In the genomic region with DNA sequence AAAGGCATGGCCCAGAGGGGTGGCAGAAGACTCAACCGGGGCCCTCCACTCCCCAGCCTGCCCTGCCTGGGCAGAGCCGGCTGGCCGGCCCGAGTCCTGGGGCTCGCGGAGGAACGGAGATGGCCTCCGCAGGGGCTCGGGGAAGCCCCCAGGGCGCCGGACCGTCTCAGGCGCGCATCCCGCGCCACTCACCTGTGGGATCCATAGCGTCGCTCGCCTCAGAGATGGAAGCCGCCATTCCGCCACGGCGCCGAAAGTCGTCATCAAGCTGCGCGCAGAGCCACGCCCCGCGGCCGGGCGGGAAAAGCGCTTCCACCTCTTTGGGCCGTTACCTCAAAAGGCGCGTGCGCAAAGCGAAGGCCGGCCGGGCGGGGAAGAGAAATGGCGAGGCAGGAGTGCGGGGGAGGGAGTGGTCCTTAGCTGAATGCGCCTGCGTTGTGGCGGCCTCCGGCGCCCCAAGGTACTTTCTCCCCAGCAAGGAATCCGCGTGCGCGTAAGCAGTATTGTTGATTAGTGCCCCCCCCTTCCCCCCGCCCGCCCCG, we compare ENCODE assay signal across 1 cellular context.
TF ChIP-seq lines count a peak whose summit lies in the region.

A gene with protein sequence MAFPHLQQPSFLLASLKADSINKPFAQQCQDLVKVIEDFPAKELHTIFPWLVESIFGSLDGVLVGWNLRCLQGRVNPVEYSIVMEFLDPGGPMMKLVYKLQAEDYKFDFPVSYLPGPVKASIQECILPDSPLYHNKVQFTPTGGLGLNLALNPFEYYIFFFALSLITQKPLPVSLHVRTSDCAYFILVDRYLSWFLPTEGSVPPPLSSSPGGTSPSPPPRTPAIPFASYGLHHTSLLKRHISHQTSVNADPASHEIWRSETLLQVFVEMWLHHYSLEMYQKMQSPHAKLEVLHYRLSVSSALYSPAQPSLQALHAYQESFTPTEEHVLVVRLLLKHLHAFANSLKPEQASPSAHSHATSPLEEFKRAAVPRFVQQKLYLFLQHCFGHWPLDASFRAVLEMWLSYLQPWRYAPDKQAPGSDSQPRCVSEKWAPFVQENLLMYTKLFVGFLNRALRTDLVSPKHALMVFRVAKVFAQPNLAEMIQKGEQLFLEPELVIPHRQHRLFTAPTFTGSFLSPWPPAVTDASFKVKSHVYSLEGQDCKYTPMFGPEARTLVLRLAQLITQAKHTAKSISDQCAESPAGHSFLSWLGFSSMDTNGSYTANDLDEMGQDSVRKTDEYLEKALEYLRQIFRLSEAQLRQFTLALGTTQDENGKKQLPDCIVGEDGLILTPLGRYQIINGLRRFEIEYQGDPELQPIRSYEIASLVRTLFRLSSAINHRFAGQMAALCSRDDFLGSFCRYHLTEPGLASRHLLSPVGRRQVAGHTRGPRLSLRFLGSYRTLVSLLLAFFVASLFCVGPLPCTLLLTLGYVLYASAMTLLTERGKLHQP (minus strand): TSS at position 265 of the 542 bp plus-strand sequence. CDS start 5,010 bp downstream, outside the sequence.

TF ChIP-seq in K562, 482 proteins besides CTCF, POLR2A, EP300 and RAD21 (continued from another document and continues in another):
- 0 out of 2 replicates have a peak, but pooled peaks have one; percentile 14 for TF ChIP-seq ZBTB33 (CRISPR knock-in tag; IDR thresholded peaks at IDR 0.05)
- TF ChIP-seq PHTF2 (CRISPR knock-in tag; IDR thresholded peaks at IDR 0.05), result no peak
- no peak for TF ChIP-seq POLR2AphosphoS2 (IDR thresholded peaks at IDR 0.05; ENCODE audit: low read length)
- no peak for TF ChIP-seq RHOXF2B (CRISPR knock-in tag; conservative IDR thresholded peaks at IDR 0.05)
- TF ChIP-seq MXI1 (IDR thresholded peaks at IDR 0.05; ENCODE audit: low read depth, low read length), result peak; percentile 43; the same call in 1 of the 2 replicates
- TF ChIP-seq FOSL1 (tag; conservative IDR thresholded peaks at IDR 0.05), result no peak
- TF ChIP-seq RBFOX2 (IDR thresholded peaks at IDR 0.05; ENCODE audit: low read depth, low read length), result peak; percentile 92
- TF ChIP-seq MTA2 (IDR thresholded peaks at IDR 0.05; ENCODE audit: low read depth), result no peak
- TF ChIP-seq, protein P1, sequence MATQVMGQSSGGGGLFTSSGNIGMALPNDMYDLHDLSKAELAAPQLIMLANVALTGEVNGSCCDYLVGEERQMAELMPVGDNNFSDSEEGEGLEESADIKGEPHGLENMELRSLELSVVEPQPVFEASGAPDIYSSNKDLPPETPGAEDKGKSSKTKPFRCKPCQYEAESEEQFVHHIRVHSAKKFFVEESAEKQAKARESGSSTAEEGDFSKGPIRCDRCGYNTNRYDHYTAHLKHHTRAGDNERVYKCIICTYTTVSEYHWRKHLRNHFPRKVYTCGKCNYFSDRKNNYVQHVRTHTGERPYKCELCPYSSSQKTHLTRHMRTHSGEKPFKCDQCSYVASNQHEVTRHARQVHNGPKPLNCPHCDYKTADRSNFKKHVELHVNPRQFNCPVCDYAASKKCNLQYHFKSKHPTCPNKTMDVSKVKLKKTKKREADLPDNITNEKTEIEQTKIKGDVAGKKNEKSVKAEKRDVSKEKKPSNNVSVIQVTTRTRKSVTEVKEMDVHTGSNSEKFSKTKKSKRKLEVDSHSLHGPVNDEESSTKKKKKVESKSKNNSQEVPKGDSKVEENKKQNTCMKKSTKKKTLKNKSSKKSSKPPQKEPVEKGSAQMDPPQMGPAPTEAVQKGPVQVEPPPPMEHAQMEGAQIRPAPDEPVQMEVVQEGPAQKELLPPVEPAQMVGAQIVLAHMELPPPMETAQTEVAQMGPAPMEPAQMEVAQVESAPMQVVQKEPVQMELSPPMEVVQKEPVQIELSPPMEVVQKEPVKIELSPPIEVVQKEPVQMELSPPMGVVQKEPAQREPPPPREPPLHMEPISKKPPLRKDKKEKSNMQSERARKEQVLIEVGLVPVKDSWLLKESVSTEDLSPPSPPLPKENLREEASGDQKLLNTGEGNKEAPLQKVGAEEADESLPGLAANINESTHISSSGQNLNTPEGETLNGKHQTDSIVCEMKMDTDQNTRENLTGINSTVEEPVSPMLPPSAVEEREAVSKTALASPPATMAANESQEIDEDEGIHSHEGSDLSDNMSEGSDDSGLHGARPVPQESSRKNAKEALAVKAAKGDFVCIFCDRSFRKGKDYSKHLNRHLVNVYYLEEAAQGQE (CRISPR knock-in tag; IDR thresholded peaks at IDR 0.05; ENCODE audit: low read depth), result 0 out of 2 replicates have a peak, but pooled peaks have one; percentile 50
- TF ChIP-seq, protein P2, sequence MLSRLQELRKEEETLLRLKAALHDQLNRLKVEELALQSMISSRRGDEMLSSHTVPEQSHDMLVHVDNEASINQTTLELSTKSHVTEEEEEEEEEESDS (CRISPR knock-in tag; IDR thresholded peaks at IDR 0.05), result no peak
- TF ChIP-seq, protein P3, sequence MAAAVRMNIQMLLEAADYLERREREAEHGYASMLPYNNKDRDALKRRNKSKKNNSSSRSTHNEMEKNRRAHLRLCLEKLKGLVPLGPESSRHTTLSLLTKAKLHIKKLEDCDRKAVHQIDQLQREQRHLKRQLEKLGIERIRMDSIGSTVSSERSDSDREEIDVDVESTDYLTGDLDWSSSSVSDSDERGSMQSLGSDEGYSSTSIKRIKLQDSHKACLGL (CRISPR knock-in tag; IDR thresholded peaks at IDR 0.05; ENCODE audit: borderline replicate concordance, poor library complexity, severe bottlenecking), result peak; percentile 87
- no peak for TF ChIP-seq ZKSCAN8 (CRISPR knock-in tag; IDR thresholded peaks at IDR 0.05)
- TF ChIP-seq ZSCAN32 (CRISPR knock-in tag; IDR thresholded peaks at IDR 0.05), result no peak
- TF ChIP-seq NELFE (IDR thresholded peaks at IDR 0.05; ENCODE audit: insufficient read depth, insufficient read length), result no peak
- TF ChIP-seq ZNF175 (CRISPR knock-in tag; IDR thresholded peaks at IDR 0.05; ENCODE audit: low read depth), result no peak
- 0 out of 4 replicates have a peak, but pooled peaks of 1 of the 2 experiments have one; percentile 51 for TF ChIP-seq TEAD1 (CRISPR knock-in tag; IDR thresholded peaks at IDR 0.05)
- no peak for TF ChIP-seq CHCHD3 (CRISPR knock-in tag; IDR thresholded peaks at IDR 0.05)
- TF ChIP-seq TGIF2 (CRISPR knock-in tag; IDR thresholded peaks at IDR 0.05), result no peak
- TF ChIP-seq, protein P4, sequence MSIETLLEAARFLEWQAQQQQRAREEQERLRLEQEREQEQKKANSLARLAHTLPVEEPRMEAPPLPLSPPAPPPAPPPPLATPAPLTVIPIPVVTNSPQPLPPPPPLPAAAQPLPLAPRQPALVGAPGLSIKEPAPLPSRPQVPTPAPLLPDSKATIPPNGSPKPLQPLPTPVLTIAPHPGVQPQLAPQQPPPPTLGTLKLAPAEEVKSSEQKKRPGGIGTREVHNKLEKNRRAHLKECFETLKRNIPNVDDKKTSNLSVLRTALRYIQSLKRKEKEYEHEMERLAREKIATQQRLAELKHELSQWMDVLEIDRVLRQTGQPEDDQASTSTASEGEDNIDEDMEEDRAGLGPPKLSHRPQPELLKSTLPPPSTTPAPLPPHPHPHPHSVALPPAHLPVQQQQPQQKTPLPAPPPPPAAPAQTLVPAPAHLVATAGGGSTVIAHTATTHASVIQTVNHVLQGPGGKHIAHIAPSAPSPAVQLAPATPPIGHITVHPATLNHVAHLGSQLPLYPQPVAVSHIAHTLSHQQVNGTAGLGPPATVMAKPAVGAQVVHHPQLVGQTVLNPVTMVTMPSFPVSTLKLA (conservative IDR thresholded peaks at IDR 0.05), result peak; percentile 86 to 92
- TF ChIP-seq ZNF695 (CRISPR knock-in tag; IDR thresholded peaks at IDR 0.05), result no peak
- no peak for TF ChIP-seq SPI1 (IDR thresholded peaks at IDR 0.05; ENCODE audit: borderline replicate concordance, low read depth, low read length)
- no peak for TF ChIP-seq NR2F6 (CRISPR knock-in tag; IDR thresholded peaks at IDR 0.05)
- 0 out of 2 replicates have a peak, but pooled peaks have one; percentile 16 for TF ChIP-seq ZKSCAN1 (IDR thresholded peaks at IDR 0.05; ENCODE audit: low read depth, low read length)
- no peak for TF ChIP-seq FOXA1 (IDR thresholded peaks at IDR 0.05; ENCODE audit: borderline replicate concordance)
- TF ChIP-seq CREM (IDR thresholded peaks at IDR 0.05; ENCODE audit: low read depth), result peak; percentile 99
- peak; percentile 81 for TF ChIP-seq PHF20 (IDR thresholded peaks at IDR 0.05; ENCODE audit: partially characterized antibody)
- TF ChIP-seq MYBL2 (IDR thresholded peaks at IDR 0.05; ENCODE audit: low read depth), result peak; percentile 94
- no peak for TF ChIP-seq MYBL2 (CRISPR knock-in tag; IDR thresholded peaks at IDR 0.05; ENCODE audit: borderline replicate concordance)
- TF ChIP-seq, protein P5, sequence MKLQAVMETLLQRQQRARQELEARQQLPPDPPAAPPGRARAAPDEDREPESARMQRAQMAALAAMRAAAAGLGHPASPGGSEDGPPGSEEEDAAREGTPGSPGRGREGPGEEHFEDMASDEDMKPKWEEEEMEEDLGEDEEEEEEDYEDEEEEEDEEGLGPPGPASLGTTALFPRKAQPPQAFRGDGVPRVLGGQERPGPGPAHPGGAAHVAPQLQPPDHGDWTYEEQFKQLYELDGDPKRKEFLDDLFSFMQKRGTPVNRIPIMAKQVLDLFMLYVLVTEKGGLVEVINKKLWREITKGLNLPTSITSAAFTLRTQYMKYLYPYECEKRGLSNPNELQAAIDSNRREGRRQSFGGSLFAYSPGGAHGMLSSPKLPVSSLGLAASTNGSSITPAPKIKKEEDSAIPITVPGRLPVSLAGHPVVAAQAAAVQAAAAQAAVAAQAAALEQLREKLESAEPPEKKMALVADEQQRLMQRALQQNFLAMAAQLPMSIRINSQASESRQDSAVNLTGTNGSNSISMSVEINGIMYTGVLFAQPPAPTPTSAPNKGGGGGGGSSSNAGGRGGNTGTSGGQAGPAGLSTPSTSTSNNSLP (IDR thresholded peaks at IDR 0.05; ENCODE audit: borderline replicate concordance, low read depth, low read length), result no peak
- TF ChIP-seq EP400 (IDR thresholded peaks at IDR 0.05), result peak; percentile 96
- no peak for TF ChIP-seq SMAD4 (CRISPR knock-in tag; conservative IDR thresholded peaks at IDR 0.05)
- TF ChIP-seq, protein P6, sequence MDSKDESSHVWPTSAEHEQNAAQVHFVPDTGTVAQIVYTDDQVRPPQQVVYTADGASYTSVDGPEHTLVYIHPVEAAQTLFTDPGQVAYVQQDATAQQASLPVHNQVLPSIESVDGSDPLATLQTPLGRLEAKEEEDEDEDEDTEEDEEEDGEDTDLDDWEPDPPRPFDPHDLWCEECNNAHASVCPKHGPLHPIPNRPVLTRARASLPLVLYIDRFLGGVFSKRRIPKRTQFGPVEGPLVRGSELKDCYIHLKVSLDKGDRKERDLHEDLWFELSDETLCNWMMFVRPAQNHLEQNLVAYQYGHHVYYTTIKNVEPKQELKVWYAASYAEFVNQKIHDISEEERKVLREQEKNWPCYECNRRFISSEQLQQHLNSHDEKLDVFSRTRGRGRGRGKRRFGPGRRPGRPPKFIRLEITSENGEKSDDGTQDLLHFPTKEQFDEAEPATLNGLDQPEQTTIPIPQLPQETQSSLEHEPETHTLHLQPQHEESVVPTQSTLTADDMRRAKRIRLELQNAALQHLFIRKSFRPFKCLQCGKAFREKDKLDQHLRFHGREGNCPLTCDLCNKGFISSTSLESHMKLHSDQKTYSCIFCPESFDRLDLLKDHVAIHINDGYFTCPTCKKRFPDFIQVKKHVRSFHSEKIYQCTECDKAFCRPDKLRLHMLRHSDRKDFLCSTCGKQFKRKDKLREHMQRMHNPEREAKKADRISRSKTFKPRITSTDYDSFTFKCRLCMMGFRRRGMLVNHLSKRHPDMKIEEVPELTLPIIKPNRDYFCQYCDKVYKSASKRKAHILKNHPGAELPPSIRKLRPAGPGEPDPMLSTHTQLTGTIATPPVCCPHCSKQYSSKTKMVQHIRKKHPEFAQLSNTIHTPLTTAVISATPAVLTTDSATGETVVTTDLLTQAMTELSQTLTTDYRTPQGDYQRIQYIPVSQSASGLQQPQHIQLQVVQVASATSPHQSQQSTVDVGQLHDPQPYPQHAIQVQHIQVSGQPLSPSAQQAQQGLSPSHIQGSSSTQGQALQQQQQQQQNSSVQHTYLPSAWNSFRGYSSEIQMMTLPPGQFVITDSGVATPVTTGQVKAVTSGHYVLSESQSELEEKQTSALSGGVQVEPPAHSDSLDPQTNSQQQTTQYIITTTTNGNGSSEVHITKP (IDR thresholded peaks at IDR 0.05; ENCODE audit: partially characterized antibody), result no peak
- 0 out of 2 replicates have a peak, but pooled peaks have one; percentile 60 for TF ChIP-seq SUPT5H (IDR thresholded peaks at IDR 0.05)
- TF ChIP-seq, protein P7, sequence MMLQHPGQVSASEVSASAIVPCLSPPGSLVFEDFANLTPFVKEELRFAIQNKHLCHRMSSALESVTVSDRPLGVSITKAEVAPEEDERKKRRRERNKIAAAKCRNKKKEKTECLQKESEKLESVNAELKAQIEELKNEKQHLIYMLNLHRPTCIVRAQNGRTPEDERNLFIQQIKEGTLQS (IDR thresholded peaks at IDR 0.05), result no peak
- TF ChIP-seq, protein P7 (CRISPR knock-in tag; conservative IDR thresholded peaks at IDR 0.05), result no peak
- no peak; the same call in 1 of the 2 replicates for TF ChIP-seq LCOR (CRISPR knock-in tag; IDR thresholded peaks at IDR 0.05)
- no peak for TF ChIP-seq TCFL5 (CRISPR knock-in tag; conservative IDR thresholded peaks at IDR 0.05)
- TF ChIP-seq E2F3 (CRISPR knock-in tag; IDR thresholded peaks at IDR 0.05), result peak; percentile 97
- TF ChIP-seq NBN (IDR thresholded peaks at IDR 0.05; ENCODE audit: low read depth), result no peak
- no peak for TF ChIP-seq ETV5 (CRISPR knock-in tag; IDR thresholded peaks at IDR 0.05; ENCODE audit: low read depth)
- TF ChIP-seq POLR2H (tag; IDR thresholded peaks at IDR 0.05; ENCODE audit: low read depth), result peak; percentile 43
- no peak for TF ChIP-seq ZNF253 (CRISPR knock-in tag; conservative IDR thresholded peaks at IDR 0.05)
- no peak for TF ChIP-seq TAF7 (tag; IDR thresholded peaks at IDR 0.05)
- TF ChIP-seq YY1 (IDR thresholded peaks at IDR 0.05; ENCODE audit: borderline replicate concordance in 1 of 3, control insufficient read depth in 1 of 3, extremely low read depth in 1 of 3, insufficient read depth in 3 of 3, insufficient read length in 1 of 3, insufficient replicate concordance in 2 of 3, low read depth in 1 of 3, low read length in 2 of 3), result peak; percentile 81 to 98 (median 95)
- peak in 1 of 2 experiments; percentile 54; a peak in 1 of 4 replicates for TF ChIP-seq FOXK2 (conservative IDR thresholded peaks at IDR 0.05 in 1 of 2, IDR thresholded peaks at IDR 0.05 in 1 of 2; ENCODE audit: low read depth in 2 of 2)
